In genomic region chr7:131581241-131582157, GRCh38 we compare ENCODE assay signal across 14 cellular contexts. TPM values are rescaled to one million over a fixed set of nuclear protein-coding genes. Genes with fewer than 3 reads are reported as not detected.
DNase-seq lines count a peak whose midpoint lies in the region; ATAC-seq and TF ChIP-seq lines count a peak whose summit lies in the region.
"Had no signal": no experiment of that assay in that cellular context is flagged by ENCODE, and none has a peak within 500 bp of the region (broad histone marks: within the 10 kb centered on the region; RNA-seq: fewer than 3 reads in every experiment).

No MANE protein-coding gene starts in this region.

- H3K27ac ChIP-seq in DND-41 (ENCODE audit: low read length) (no peak overlapping the region), adrenal gland (peak overlapping the region in 2 of 5 donors; percentile 32 to 70), ovary (no peak overlapping the region)

- H3K36me3 ChIP-seq in DND-41 (ENCODE audit: insufficient read depth, low read length) = no peaks in the 10 kb centered on the region
- H3K36me3 ChIP-seq in adrenal gland (replicated peaks in 1 of 2) = no peaks in the 10 kb centered on the region
- no peaks in the 10 kb centered on the region for H3K36me3 ChIP-seq in ovary

- DNase-seq in DND-41 (peak; percentile 8), adrenal gland (peak; percentile 31 to 86 (median 53)), left cardiac atrium (peak; percentile 84), ovary (peak in 4 of 5 donors; percentile 20 to 50 (median 36)), UCSD-AML1 (lab: John Stamatoyannopoulos, UW; ENCODE audit: unreplicated experiment) (no peak), midbrain (lab: John Stamatoyannopoulos, UW) (no peak)
- no peak for DNase-seq in activated naive CD8-positive, alpha-beta T cell treated with anti-CD3 and anti-CD28 coated beads for 36 hours
- DNase-seq: activated CD4-positive, alpha-beta T cell treated with anti-CD3 and anti-CD28 coated beads, Interleukin-2, amount 50 U/mL, for 1 hour; activated effector memory CD4-positive, alpha-beta T cell treated with anti-CD3 and anti-CD28 coated beads, Interleukin-2, amount 50 U/mL, for 16 hours; caudate nucleus; DMS79 treated with DMSO at 0.1 percent for 48 hours; NCI-H2081; nephron progenitor cell had no signal

- H3K27ac Mint-ChIP-seq in activated naive CD8-positive, alpha-beta T cell treated with anti-CD3 and anti-CD28 coated beads for 36 hours = no peak overlapping the region

- no peaks in the 10 kb centered on the region for H3K4me1 Mint-ChIP-seq in activated naive CD8-positive, alpha-beta T cell treated with anti-CD3 and anti-CD28 coated beads for 36 hours

- TF ChIP-seq EP300 in ovary (IDR thresholded peaks at IDR 0.05) = no peak

- peaks cover 3% of the 10 kb centered on the region for H3K27me3 Mint-ChIP-seq in activated naive CD8-positive, alpha-beta T cell treated with anti-CD3 and anti-CD28 coated beads for 36 hours

- H3K4me2 ChIP-seq in DND-41 (ENCODE audit: insufficient read depth, low read length) = no peak overlapping the region

- ATAC-seq in DND-41 (ENCODE audit: insufficient read depth, low read depth) (no peak), left cardiac atrium (peak; percentile 83), GM18517 (IDR thresholded peaks at IDR 0.05; ENCODE audit: unreplicated experiment) (no peak)

- H4K20me1 ChIP-seq in DND-41 (ENCODE audit: insufficient read depth, low read length) = no peaks in the 10 kb centered on the region

- no peaks in the 10 kb centered on the region for H3K4me1 ChIP-seq in DND-41 (ENCODE audit: insufficient read depth, low read length)
- no peaks in the 10 kb centered on the region for H3K4me1 ChIP-seq in adrenal gland (replicated peaks in 1 of 2)
- no peaks in the 10 kb centered on the region for H3K4me1 ChIP-seq in ovary (ENCODE audit: insufficient read depth)

- H2AFZ ChIP-seq in DND-41 (ENCODE audit: low read depth, low read length) = no peak overlapping the region

- 56 to 63% (median 57%) methylated on average over 4 to 17 of the region's 17 CpGs for WGBS in adrenal gland, 4 donors
- WGBS in ovary, 3 donors = 39 to 44% (median 42%) methylated on average over 12 to 17 of the region's 17 CpGs

- H3K4me3 Mint-ChIP-seq in activated naive CD8-positive, alpha-beta T cell treated with anti-CD3 and anti-CD28 coated beads for 36 hours = no peak overlapping the region
- H3K4me3 Mint-ChIP-seq: nephron progenitor cell had no signal

- H3K79me2 ChIP-seq in DND-41 (ENCODE audit: insufficient read depth, low read length) = no peaks in the 10 kb centered on the region

- TF ChIP-seq CTCF in DND-41 (IDR thresholded peaks at IDR 0.05; ENCODE audit: borderline replicate concordance, extremely low read depth, low read length, poor library complexity, severe bottlenecking) = peak; percentile 23
- peak in 2 of 6 experiments; percentile 18 to 33 for TF ChIP-seq CTCF in adrenal gland (IDR thresholded peaks at IDR 0.05)
- TF ChIP-seq CTCF in ovary (IDR thresholded peaks at IDR 0.05) = no peak

- no peak overlapping the region for H3K4me3 ChIP-seq in DND-41 (ENCODE audit: low read depth in 1 of 2, low read length in 2 of 2)
- no peak overlapping the region for H3K4me3 ChIP-seq in adrenal gland
- no peak overlapping the region for H3K4me3 ChIP-seq in ovary

- no peak overlapping the region for H3K9ac ChIP-seq in DND-41 (ENCODE audit: low read depth, low read length)

- H3K9me3 ChIP-seq in DND-41 (ENCODE audit: insufficient read depth, low read length, severe bottlenecking) = no peaks in the 10 kb centered on the region
- no peaks in the 10 kb centered on the region for H3K9me3 ChIP-seq in adrenal gland (replicated peaks in 1 of 3)
- H3K9me3 ChIP-seq in ovary = no peaks in the 10 kb centered on the region

- H3K27me3 ChIP-seq in DND-41 (ENCODE audit: insufficient read depth, low read length, poor library complexity) (no peaks in the 10 kb centered on the region), adrenal gland (no peaks in the 10 kb centered on the region), ovary (no peaks in the 10 kb centered on the region)

- intact Hi-C loops in adrenal gland (cut with DNase I) (no loop called here), left cardiac atrium (cut with DNase I) (loop anchor here in 1 of 2 donors (5.0 kb wide), 1 partner anchor 41 kb away; no protein-coding TSS in a partner anchor), ovary (cut with DNase I) (no loop called here)

- no peaks in the 10 kb centered on the region for H3K36me3 Mint-ChIP-seq in activated naive CD8-positive, alpha-beta T cell treated with anti-CD3 and anti-CD28 coated beads for 36 hours

- no peak for TF ChIP-seq POLR2A in adrenal gland (IDR thresholded peaks at IDR 0.05)
- no peak for TF ChIP-seq POLR2A in ovary (IDR thresholded peaks at IDR 0.05)

- H3K9me3 Mint-ChIP-seq in activated naive CD8-positive, alpha-beta T cell treated with anti-CD3 and anti-CD28 coated beads for 36 hours = no peaks in the 10 kb centered on the region
- H3K9me3 Mint-ChIP-seq: nephron progenitor cell had no signal

RNA-seq across cellular contexts. Expression of gene PODXL, which starts 25.1 kb away (rescaled TPM):
- total RNA-seq in adrenal gland = 10 to 100 TPM; 28.1 to 99.6 (median 42.4) TPM
- polyA plus RNA-seq in adrenal gland = 10 to 100 TPM; 10.2 to 44.2 (median 21.3) TPM
- 10 to 100 TPM; 45.0 to 90.7 TPM for total RNA-seq in left cardiac atrium
- total RNA-seq in ovary = 10 to 100 TPM; 15.9 to 85.1 (median 34.8) TPM
- 10 to 100 TPM; 13.2 to 56.5 TPM for polyA plus RNA-seq in ovary
- total RNA-seq in activated naive CD8-positive, alpha-beta T cell treated with anti-CD3 and anti-CD28 coated beads for 36 hours = under 1 TPM; 0.70 to 0.88 TPM

Comparison
In these comparisons a context has a peak if more than half of its experiments do, and no peak if none do; other contexts are left out.
1. ATAC-seq: peak in left cardiac atrium (2 of 2); none in DND-41 (single experiment) and GM18517 (single experiment).
2. DNase-seq: peak in DND-41 (single experiment), adrenal gland (7 of 7), left cardiac atrium (single experiment) and ovary (4 of 5); none in UCSD-AML1 (single experiment), activated naive CD8-positive, alpha-beta T cell treated with anti-CD3 and anti-CD28 coated beads for 36 hours (single experiment) and midbrain (single experiment).
3. RNA of gene PODXL, which starts 25.1 kb away (total RNA-seq): 45.0 to 90.7 TPM in left cardiac atrium, 28.1 to 99.6 TPM in adrenal gland and 15.9 to 85.1 TPM in ovary; 0.70 to 0.88 TPM in activated naive CD8-positive, alpha-beta T cell treated with anti-CD3 and anti-CD28 coated beads for 36 hours; every median in the first group is over 4 times any median in the second.